In the genomic region with DNA sequence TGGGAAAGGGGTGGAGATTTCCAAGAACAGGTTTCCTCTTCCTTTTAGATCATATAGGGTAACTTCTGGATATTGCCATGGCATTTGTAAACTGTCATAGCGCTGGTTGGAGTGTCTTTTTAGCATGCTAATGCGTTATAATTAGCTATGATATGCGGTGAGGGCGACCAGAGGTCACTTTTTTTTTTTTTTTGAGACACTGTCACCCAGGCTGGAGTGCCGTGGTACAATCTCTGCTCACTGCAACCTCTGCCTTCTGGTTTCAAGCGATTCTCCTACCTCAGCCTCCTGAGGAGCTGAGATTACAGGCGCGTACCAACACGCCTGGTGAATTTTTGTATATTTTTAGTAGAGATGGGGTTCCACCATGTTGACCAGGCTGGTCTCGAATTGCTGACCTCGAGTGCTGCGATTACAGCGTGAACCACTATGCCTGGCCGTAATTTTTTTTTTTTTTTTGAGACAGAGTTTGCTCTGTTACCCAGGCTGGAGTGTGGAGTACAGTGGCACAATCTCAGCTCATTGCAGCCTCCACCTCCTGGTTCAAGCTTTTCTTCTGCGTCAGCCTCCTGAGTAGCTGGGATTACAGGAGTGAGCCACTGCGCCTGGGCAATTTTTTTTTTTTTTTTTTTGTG, we compare ENCODE assay signal across 20 cellular contexts. TPM values are rescaled to one million over a fixed set of nuclear protein-coding genes. Genes with fewer than 3 reads are reported as not detected.
A peak's percentile ranks its signal among the peaks of the same experiment; 100 is the strongest.
DNase-seq lines count a peak whose midpoint lies in the region; ATAC-seq, FAIRE-seq and TF ChIP-seq lines count a peak whose summit lies in the region.
"Had no signal": no experiment of that assay in that cellular context is flagged by ENCODE, and none has a peak within 500 bp of the region (broad histone marks: within the 10 kb centered on the region; RNA-seq: fewer than 3 reads in every experiment).

No MANE protein-coding gene starts in this region.

- H3K27ac ChIP-seq in HEK293 (ENCODE audit: extremely low read depth, low read depth, low read length) (no peak overlapping the region), K562 (ENCODE audit: extremely low read depth, low read depth, low read length) (no peak overlapping the region), gastrocnemius medialis (peak overlapping the region; percentile 63 to 69 (median 65))
- H3K27ac ChIP-seq: BLaER1 treated with 17β-estradiol and CSF1 and Interleukin-3, amounts not matched to agents 10 nM and 100 nM; GM23248 had no signal

- peak in 1 of 4 experiments; percentile 16 for DNase-seq in K562 (ENCODE audit: extremely low read depth in 1 of 4, low spot score in 3 of 4)
- DNase-seq in left ventricle myocardium superior, result no peak
- DNase-seq in gastrocnemius medialis, result no peak
- no peak for DNase-seq in SIG-M5 treated with dmso at 0.1 percent for 504 hours (lab: John Stamatoyannopoulos, UW; ENCODE audit: unreplicated experiment)
- no peak for DNase-seq in nephron progenitor cell
- DNase-seq: CD8-positive, alpha-beta T cell; DMS 273 treated with DMSO at 0.1 percent for 48 hours; DMS53; DND-41; EL; GM23248; HCEC 1CT had no signal

- H2AFZ ChIP-seq in K562 (ENCODE audit: low read depth, low read length), result no peak overlapping the region
- H2AFZ ChIP-seq: GM23248 had no signal

- CTCF ChIA-PET in HEK293 (lab: Yijun Ruan, JAX) (no interaction called here), K562 (lab: Yijun Ruan, JAX; ENCODE audit: low intra/inter-chr PET ratio) (no interaction called here)

- H3K27me3 Mint-ChIP-seq in nephron progenitor cell (ENCODE audit: low read depth, poor library complexity), result peaks cover 17% of the 10 kb centered on the region
- H3K27me3 Mint-ChIP-seq: IgD-negative memory B cell had no signal

- in situ Hi-C loops in K562 (cut with MboI) (no loop called here), gastrocnemius medialis (cut with MboI; ENCODE audit: low sequenced_read_pairs in 4 of 4) (no loop called here)

- intact Hi-C loops in K562 (cut with micrococcal nuclease) (no loop called here), left ventricle myocardium superior (cut with micrococcal nuclease) (no loop called here), gastrocnemius medialis (cut with DNase I; ENCODE audit: low total_unique reads) (no loop called here)

- H3K36me3 Mint-ChIP-seq in nephron progenitor cell (ENCODE audit: low read depth), result no peaks in the 10 kb centered on the region
- H3K36me3 Mint-ChIP-seq: CD8-positive, alpha-beta T cell; IgD-negative memory B cell had no signal

- H3K4me3 ChIP-seq in HEK293 (ENCODE audit: low read depth, low read length) (no peak overlapping the region), K562 (no peak overlapping the region), gastrocnemius medialis (peak overlapping the region in 2 of 4 donors; percentile 2 to 4)
- H3K4me3 ChIP-seq: BLaER1 treated with 17β-estradiol and CSF1 and Interleukin-3, amounts not matched to agents 10 nM and 100 nM; GM12878; GM23248 had no signal

- no peak overlapping the region; a peak in 1 of 4 replicates for H3K9ac ChIP-seq in K562 (ENCODE audit: insufficient read depth in 1 of 2, low read depth in 2 of 2, low read length in 2 of 2)
- H3K9ac ChIP-seq: BLaER1 treated with 17β-estradiol and CSF1 and Interleukin-3, amounts not matched to agents 10 nM and 100 nM; GM23248 had no signal

- peaks cover 4% of the 10 kb centered on the region for H3K9me3 Mint-ChIP-seq in nephron progenitor cell
- H3K9me3 Mint-ChIP-seq: CD8-positive, alpha-beta T cell; IgD-negative memory B cell had no signal

- no peaks in the 10 kb centered on the region for H3K4me1 Mint-ChIP-seq in nephron progenitor cell
- H3K4me1 Mint-ChIP-seq: B cell had no signal

- H3K36me3 ChIP-seq in HEK293 (ENCODE audit: control insufficient read depth in 2 of 2, insufficient read depth in 1 of 2, low read length in 2 of 2), result no peaks in the 10 kb centered on the region
- no peaks in the 10 kb centered on the region for H3K36me3 ChIP-seq in K562 (ENCODE audit: control insufficient read depth, insufficient read depth, low read length)
- no peaks in the 10 kb centered on the region for H3K36me3 ChIP-seq in gastrocnemius medialis
- H3K36me3 ChIP-seq: BLaER1 treated with 17β-estradiol and CSF1 and Interleukin-3, amounts not matched to agents 10 nM and 100 nM had no signal

- WGBS in K562 (ENCODE audit: insufficient coverage, low coverage, missing lambda C conversion rate), result 19% methylated on average over 14 of the region's 16 CpGs

- TF ChIP-seq EP300 in K562 (IDR thresholded peaks at IDR 0.05; ENCODE audit: low read length), result no peak

- no peak for ATAC-seq in K562
- ATAC-seq in left ventricle myocardium superior, result peak; percentile 89
- ATAC-seq in gastrocnemius medialis, result peak; percentile 56 to 83
- ATAC-seq in GM21786 (IDR thresholded peaks at IDR 0.05; ENCODE audit: unreplicated experiment), result no peak
- ATAC-seq: CD8-positive, alpha-beta T cell; GM12878; HepG2 had no signal

- no peaks in the 10 kb centered on the region for H4K20me1 ChIP-seq in K562 (replicated peaks; ENCODE audit: control insufficient read depth, insufficient read depth, low read length)
- H4K20me1 ChIP-seq: BLaER1 treated with 17β-estradiol and CSF1 and Interleukin-3, amounts not matched to agents 10 nM and 100 nM had no signal

- POLR2A ChIA-PET in HEK293 (lab: Yijun Ruan, JAX) (no interaction called here), K562 (lab: Yijun Ruan, JAX) (interaction anchor here (0.6 kb wide), 1 partner anchor 8 kb away, joined by 3 read pairs; no protein-coding TSS in a partner anchor)

- no peak for FAIRE-seq in K562 (lab: Jason Lieb, UNC)
- FAIRE-seq: GM12878, H54, HepG2 had no signal

- H3K27me3 ChIP-seq in K562 (ENCODE audit: control insufficient read depth in 2 of 2, insufficient read depth in 2 of 2, low read length in 2 of 2), result no peaks in the 10 kb centered on the region
- H3K27me3 ChIP-seq in gastrocnemius medialis, result no peaks in the 10 kb centered on the region
- H3K27me3 ChIP-seq: BLaER1 treated with 17β-estradiol and CSF1 and Interleukin-3, amounts not matched to agents 10 nM and 100 nM had no signal

- no peak overlapping the region for H3K4me3 Mint-ChIP-seq in nephron progenitor cell
- H3K4me3 Mint-ChIP-seq: B cell; CD8-positive, alpha-beta T cell; IgD-negative memory B cell had no signal

- H3K9me1 ChIP-seq in K562 (ENCODE audit: control insufficient read depth, insufficient read depth, low read length), result no peaks in the 10 kb centered on the region

- no peak for TF ChIP-seq RAD21 in K562 (CRISPR knock-in tag; conservative IDR thresholded peaks at IDR 0.05 in 1 of 2, IDR thresholded peaks at IDR 0.05 in 1 of 2)

- H3K9me3 ChIP-seq in HEK293 (ENCODE audit: control insufficient read depth, insufficient read depth, low read depth, low read length) (no peaks in the 10 kb centered on the region), K562 (replicated peaks; ENCODE audit: control insufficient read depth, insufficient read depth, low read depth, low read length) (no peaks in the 10 kb centered on the region), gastrocnemius medialis (no peaks in the 10 kb centered on the region)
- H3K9me3 ChIP-seq: BLaER1 treated with 17β-estradiol and CSF1 and Interleukin-3, amounts not matched to agents 10 nM and 100 nM had no signal

- no peak for TF ChIP-seq POLR2A in K562 (conservative IDR thresholded peaks at IDR 0.05)
- TF ChIP-seq POLR2A in gastrocnemius medialis (IDR thresholded peaks at IDR 0.05), result no peak

- H3K4me1 ChIP-seq in HEK293 (ENCODE audit: control insufficient read depth, insufficient read depth, low read length) (no peaks in the 10 kb centered on the region), K562 (replicated peaks in 1 of 2; ENCODE audit: control insufficient read depth in 2 of 2, insufficient read depth in 2 of 2, low read length in 2 of 2) (no peaks in the 10 kb centered on the region; a peak in 1 of 5 replicates), gastrocnemius medialis (peaks cover 0 to 7% of the 10 kb centered on the region in 2 donors)

- TF ChIP-seq CTCF in HEK293 (tag by site-specific recombination; IDR thresholded peaks at IDR 0.05), result no peak
- no peak for TF ChIP-seq CTCF in K562 (IDR thresholded peaks at IDR 0.05 in 2 of 3, conservative IDR thresholded peaks at IDR 0.05 in 1 of 3; ENCODE audit: insufficient read depth in 2 of 3, low read depth in 1 of 3, low read length in 3 of 3)
- TF ChIP-seq CTCF in gastrocnemius medialis (IDR thresholded peaks at IDR 0.05 in 4 of 5, conservative IDR thresholded peaks at IDR 0.05 in 1 of 5), result no peak
- no peak for TF ChIP-seq CTCF in nephron progenitor cell (IDR thresholded peaks at IDR 0.05)

- no peaks in the 10 kb centered on the region for H3K79me2 ChIP-seq in K562 (ENCODE audit: control insufficient read depth, insufficient read depth, low read length)

- no TSS peak for BruUV-seq in K562 (replicated peaks; lab: Mats Ljungman, UMichigan)

- no peak overlapping the region for H3K4me2 ChIP-seq in K562 (ENCODE audit: insufficient read depth, low read length)
- H3K4me2 ChIP-seq: BLaER1 treated with 17β-estradiol and CSF1 and Interleukin-3, amounts not matched to agents 10 nM and 100 nM had no signal

- H3K27ac Mint-ChIP-seq in nephron progenitor cell, result no peak overlapping the region
- H3K27ac Mint-ChIP-seq: B cell; CD8-positive, alpha-beta T cell had no signal

RNA-seq across cellular contexts. Expression of gene KLHDC8B, which starts 33.9 kb away (rescaled TPM):
- 21.4 and 56.1 TPM in 2 replicates for total RNA-seq in K562 (2011; cell fraction: chromatin; rRNA removed; ENCODE audit: low replicate concordance)
- 52.7 and 60.5 TPM in 2 replicates for total RNA-seq in K562 (2011; cell fraction: nucleolus; rRNA removed)
- total RNA-seq in K562 (2011; cell fraction: nucleoplasm; rRNA removed), result 34.7 and 36.8 TPM in 2 replicates
- 28.6 and 39.4 TPM in 2 replicates for total RNA-seq in K562 (2014; rRNA removed)
- 23.3 and 25.2 TPM in 2 replicates for total RNA-seq in K562 (2014; rRNA removed; fragmentation: Illumina TruSeq; extraction: Trizol)
- total RNA-seq in K562 (2015; rRNA removed; fragmentation: Illumina TruSeq; extraction: Trizol), result 24.1 and 25.6 TPM in 2 replicates
- total RNA-seq in K562 (2021), result 32.9 and 34.1 TPM in 2 replicates
- polyA plus RNA-seq in K562 (2011; rRNA removed), result 33.9 and 34.8 TPM in 2 replicates
- polyA plus RNA-seq in K562 (2011; cell fraction: cytosol; rRNA removed), result 32.7 and 43.1 TPM in 2 replicates
- polyA plus RNA-seq in K562 (2011; cell fraction: nucleus; rRNA removed), result 49.0 and 53.6 TPM in 2 replicates
- polyA plus RNA-seq in K562 (2012), result 28.6 and 59.4 TPM in 2 replicates
- 24.1 and 30.4 TPM in 2 replicates for polyA plus RNA-seq in K562 (2014; fragmentation: Illumina TruSeq; extraction: Trizol)
- polyA plus RNA-seq in K562 (2014; fragmentation: Nextera tagmentation; extraction: Ambion mirVana), result 1 to 10 TPM; 6.9 TPM
- 20.2 and 25.5 TPM in 2 replicates for polyA plus RNA-seq in K562 (2014; rRNA removed)
- polyA minus RNA-seq in K562 (2011; rRNA and poly(A)+ RNA removed), result 24.4 and 28.8 TPM in 2 replicates
- 15.7 and 18.0 TPM in 2 replicates for polyA minus RNA-seq in K562 (2011; cell fraction: cytosol; rRNA and poly(A)+ RNA removed)
- 20.1 and 28.9 TPM in 2 replicates for polyA minus RNA-seq in K562 (2011; cell fraction: nucleus; rRNA and poly(A)+ RNA removed)
- total RNA-seq in left ventricle myocardium superior, result 95.1 TPM
- 10 to 100 TPM; 15.8 to 35.8 (median 26.0) TPM for total RNA-seq in gastrocnemius medialis

RNA-seq across cellular contexts. Expression of gene CCDC71, which starts 39.1 kb away (rescaled TPM):
- 13.4 and 54.6 TPM in 2 replicates for total RNA-seq in K562 (2011; cell fraction: chromatin; rRNA removed; ENCODE audit: low replicate concordance)
- 53.7 and 63.5 TPM in 2 replicates for total RNA-seq in K562 (2011; cell fraction: nucleolus; rRNA removed)
- 22.3 and 35.1 TPM in 2 replicates for total RNA-seq in K562 (2011; cell fraction: nucleoplasm; rRNA removed)
- total RNA-seq in K562 (2014; rRNA removed) (14.3 and 24.7 TPM in 2 replicates), K562 (2014; rRNA removed; fragmentation: Illumina TruSeq; extraction: Trizol) (5.6 and 7.4 TPM in 2 replicates), K562 (2015; rRNA removed; fragmentation: Illumina TruSeq; extraction: Trizol) (12.2 and 13.0 TPM in 2 replicates), K562 (2021) (18.4 and 18.7 TPM in 2 replicates), left ventricle myocardium superior (10.2 TPM), gastrocnemius medialis (10 to 100 TPM; 20.0 to 31.0 (median 22.0) TPM)
- polyA plus RNA-seq in K562 (2011; rRNA removed) (14.1 and 15.6 TPM in 2 replicates), K562 (2014; fragmentation: Illumina TruSeq; extraction: Trizol) (17.1 and 20.1 TPM in 2 replicates), K562 (2014; fragmentation: Nextera tagmentation; extraction: Ambion mirVana) (under 1 TPM; 0.13 to 0.31 TPM), K562 (2014; rRNA removed) (19.3 and 21.7 TPM in 2 replicates)
- polyA plus RNA-seq in K562 (2011; cell fraction: cytosol; rRNA removed), result 19.2 and 44.4 TPM in 2 replicates
- 10.1 and 19.3 TPM in 2 replicates for polyA plus RNA-seq in K562 (2011; cell fraction: nucleus; rRNA removed)
- 14.7 and 17.3 TPM in 2 replicates for polyA plus RNA-seq in K562 (2012)
- 15.1 and 20.5 TPM in 2 replicates for polyA minus RNA-seq in K562 (2011; rRNA and poly(A)+ RNA removed)
- polyA minus RNA-seq in K562 (2011; cell fraction: cytosol; rRNA and poly(A)+ RNA removed), result 12.4 and 16.3 TPM in 2 replicates
- polyA minus RNA-seq in K562 (2011; cell fraction: nucleus; rRNA and poly(A)+ RNA removed), result 27.5 and 33.1 TPM in 2 replicates

Comparison
In these comparisons a context has a peak if more than half of its experiments do, and no peak if none do; other contexts are left out.
1. H3K27ac ChIP-seq: peak in gastrocnemius medialis (4 of 4); none in HEK293 (single experiment) and K562 (single experiment).
2. ATAC-seq: peak in left ventricle myocardium superior (single experiment) and gastrocnemius medialis (2 of 2); none in K562 (single experiment) and GM21786 (single experiment).
3. Of the 44 proteins assayed by ChIP-seq in both K562 and HEK293: peak only in K562: none; only in HEK293: none; in both: PRDM10; in neither: 43.